ENCODE assay signal across 11 cellular contexts in the genomic region with DNA sequence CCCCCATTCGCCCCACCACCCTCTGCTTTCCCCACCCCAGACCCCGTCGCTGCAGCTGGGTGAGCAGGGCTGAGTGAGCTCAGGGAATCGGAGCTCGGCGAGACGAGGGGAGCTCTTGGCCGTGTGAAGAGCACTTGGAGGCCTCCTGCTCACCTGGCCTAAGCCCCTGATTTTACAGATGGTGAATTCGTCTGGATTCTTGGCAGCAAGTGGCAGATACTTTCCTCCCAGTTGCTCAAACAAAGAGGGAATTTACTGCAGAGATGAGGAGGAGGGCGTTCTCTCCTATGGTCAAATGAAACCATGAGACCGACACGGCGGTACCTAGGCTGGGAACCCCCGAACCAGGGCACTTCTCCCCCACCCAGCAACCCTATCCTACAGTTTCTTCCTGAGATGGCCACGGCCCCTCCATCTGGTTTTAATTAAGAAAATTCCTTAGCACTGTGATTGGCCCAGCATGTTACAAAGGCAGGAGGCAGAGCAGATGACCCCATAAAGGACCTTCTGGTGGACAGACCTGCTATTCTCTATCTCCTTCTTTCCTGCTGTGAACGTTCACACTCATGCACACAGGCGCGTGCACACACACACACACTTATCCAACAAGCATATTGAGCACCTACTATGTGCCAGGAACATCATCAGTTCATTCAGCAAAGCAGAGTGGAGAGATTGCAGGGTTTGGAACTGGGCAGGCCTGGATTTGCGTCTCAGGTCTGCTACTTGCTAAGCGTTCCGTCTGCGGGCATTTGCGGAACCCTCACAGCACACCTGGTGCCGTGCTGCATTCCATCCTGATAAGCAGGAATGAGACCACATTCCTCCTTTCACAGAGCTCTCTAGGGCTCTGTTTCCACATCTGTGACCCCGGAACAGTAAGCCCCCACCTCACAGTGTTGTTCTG.
DNase-seq lines count a peak whose midpoint lies in the region; FAIRE-seq and TF ChIP-seq lines count a peak whose summit lies in the region.
"Had no signal": no experiment of that assay in that cellular context is flagged by ENCODE, and none has a peak within 500 bp of the region (broad histone marks: within the 10 kb centered on the region; RNA-seq: fewer than 3 reads in every experiment).

No MANE protein-coding gene starts in this region.

- H3K27ac ChIP-seq in KOPT-K1 (ENCODE audit: low read depth, low read length, poor library complexity, severe bottlenecking) (peak overlapping the region; percentile 64), kidney (ENCODE audit: low read depth in 2 of 2, low read length in 2 of 2) (peak overlapping the region; percentile 66 to 78), subcutaneous abdominal adipose tissue (ENCODE audit: low read depth, low read length) (peak overlapping the region; percentile 17)
- H3K27ac ChIP-seq: HL-60 had no signal

- DNase-seq in cardiac fibroblast (ENCODE audit: low read depth in 2 of 2) (peak; percentile 28 to 47), kidney (peak; percentile 73), CD1c-positive myeloid dendritic cell (ENCODE audit: extremely low spot score) (no peak), NCI-H774 (lab: John Stamatoyannopoulos, UW) (no peak), T-helper 2 cell (no peak)
- DNase-seq in NK-92 treated with Interleukin-12 subunit alpha and Interleukin-12 subunit beta, amount 100 ng/mL, for 24 hours (lab: John Stamatoyannopoulos, UW), result no peak
- DNase-seq: stimulated activated CD8-positive, alpha-beta memory T cell treated with anti-CD3 and anti-CD28 coated beads, Interleukin-4, amount 100 ng/mL, for 48 hours had no signal

- no peak for TF ChIP-seq CTCF in cardiac fibroblast (IDR thresholded peaks at IDR 0.05; ENCODE audit: low read depth, low read length)
- TF ChIP-seq CTCF in kidney (IDR thresholded peaks at IDR 0.05; ENCODE audit: borderline replicate concordance, extremely low read depth, insufficient read depth), result no peak

- H3K4me3 ChIP-seq in cardiac fibroblast (replicated peaks in 1 of 2; ENCODE audit: low read depth in 2 of 2, low read length in 2 of 2), result no peak overlapping the region
- H3K4me3 ChIP-seq in kidney (ENCODE audit: low read length in 2 of 2), result no peak overlapping the region
- no peak overlapping the region for H3K4me3 ChIP-seq in subcutaneous abdominal adipose tissue (ENCODE audit: low read depth in 1 of 5, low read length in 5 of 5)

- H3K4me1 ChIP-seq in kidney (ENCODE audit: control insufficient read depth in 1 of 2, insufficient read depth in 1 of 2, low read depth in 1 of 2, low read length in 2 of 2), result peaks cover 3 to 15% of the 10 kb centered on the region in 2 donors
- H3K4me1 ChIP-seq in subcutaneous abdominal adipose tissue (ENCODE audit: control insufficient read depth in 5 of 5, insufficient read depth in 5 of 5, low read length in 5 of 5), result peaks cover 0 to 54% (median 29%) of the 10 kb centered on the region in 5 donors

- peaks cover 0 to 4% (median 0%) of the 10 kb centered on the region in 5 donors for H3K27me3 ChIP-seq in subcutaneous abdominal adipose tissue (ENCODE audit: control insufficient read depth in 5 of 5, insufficient read depth in 4 of 5, low read length in 5 of 5)

- FAIRE-seq in kidney (lab: Jason Lieb, UNC), result no peak
- FAIRE-seq: frontal cortex had no signal

- H3K9ac ChIP-seq in kidney (ENCODE audit: low read length in 2 of 2) (peak overlapping the region in 1 of 2 donors; percentile 40), subcutaneous abdominal adipose tissue (ENCODE audit: low read length in 5 of 5) (no peak overlapping the region)

- no peaks in the 10 kb centered on the region for H3K9me3 ChIP-seq in KOPT-K1 (ENCODE audit: insufficient read depth, low read length, poor library complexity, severe bottlenecking)
- H3K9me3 ChIP-seq in kidney (ENCODE audit: control insufficient read depth in 1 of 2, low read length in 2 of 2), result no peaks in the 10 kb centered on the region
- no peaks in the 10 kb centered on the region for H3K9me3 ChIP-seq in subcutaneous abdominal adipose tissue (ENCODE audit: control insufficient read depth in 5 of 5, low read length in 5 of 5)

- H3K36me3 ChIP-seq in KOPT-K1 (ENCODE audit: insufficient read depth, low read length), result no peaks in the 10 kb centered on the region
- H3K36me3 ChIP-seq in kidney (ENCODE audit: control insufficient read depth in 1 of 2, insufficient read depth in 2 of 2, low read length in 2 of 2), result no peaks in the 10 kb centered on the region
- H3K36me3 ChIP-seq in subcutaneous abdominal adipose tissue (ENCODE audit: control insufficient read depth in 5 of 5, insufficient read depth in 5 of 5, low read length in 5 of 5), result peaks cover 0 to 5% (median 0%) of the 10 kb centered on the region in 5 donors

- intact Hi-C loops in kidney (cut with DNase I), result loop anchor here (10.0 kb wide), 1 partner anchor 218 kb away; no protein-coding TSS in a partner anchor

Comparison
In these comparisons a context has a peak if more than half of its experiments do, and no peak if none do; other contexts are left out.
1. H3K27ac ChIP-seq: peak in every context shown above with its lines; median percentile 72 in kidney; 64 in KOPT-K1; 17 in subcutaneous abdominal adipose tissue.
2. DNase-seq: peak in cardiac fibroblast (2 of 2) and kidney (single experiment); none in NK-92 treated with Interleukin-12 subunit alpha and Interleukin-12 subunit beta, amount 100 ng/mL, for 24 hours (single experiment), CD1c-positive myeloid dendritic cell (single experiment), NCI-H774 (single experiment) and T-helper 2 cell (0 of 5).